Comparison of ENCODE assay signal across 8 cellular contexts in the genomic region with DNA sequence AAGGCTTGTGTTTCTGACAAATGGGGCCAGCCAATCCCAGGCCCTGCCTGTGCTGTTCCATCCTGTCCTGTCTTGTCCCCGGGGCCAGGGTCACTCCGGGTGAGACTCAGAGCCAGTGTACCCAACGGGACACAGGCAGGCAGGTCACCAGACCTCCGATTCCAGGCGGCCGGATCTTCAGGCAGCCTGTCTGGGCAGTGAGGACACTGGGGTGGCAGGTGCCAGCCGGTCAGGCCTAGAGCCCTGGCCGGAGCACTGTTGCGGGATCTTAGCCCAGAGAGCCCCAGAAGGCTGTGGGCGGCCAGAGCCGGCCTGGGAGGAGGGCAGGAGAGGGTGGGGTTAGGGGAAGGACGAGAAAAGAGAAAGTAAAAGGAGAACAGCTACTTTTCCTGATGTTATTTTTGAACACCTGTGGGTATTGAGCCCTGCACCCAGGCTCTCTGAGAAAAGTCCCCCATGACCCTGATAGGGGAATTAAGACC. TPM values are rescaled to one million over a fixed set of nuclear protein-coding genes. Genes with fewer than 3 reads are reported as not detected.
DNase-seq lines count a peak whose midpoint lies in the region; ATAC-seq and TF ChIP-seq lines count a peak whose summit lies in the region.

No MANE protein-coding gene starts in this region.

- TF ChIP-seq CTCF in OCI-LY3 (IDR thresholded peaks at IDR 0.05; ENCODE audit: low read depth, low read length) (no peak), endodermal cell (conservative IDR thresholded peaks at IDR 0.05) (no peak)

- H3K9me3 Mint-ChIP-seq in CD4-positive, CD25-positive, alpha-beta regulatory T cell: no peaks in the 10 kb centered on the region
- no peaks in the 10 kb centered on the region for H3K9me3 Mint-ChIP-seq in endodermal cell
- no peaks in the 10 kb centered on the region for H3K9me3 Mint-ChIP-seq in naive thymus-derived CD8-positive, alpha-beta T cell

- peak overlapping the region; percentile 84 to 88 (median 88) for H3K4me3 Mint-ChIP-seq in CD4-positive, CD25-positive, alpha-beta regulatory T cell
- H3K4me3 Mint-ChIP-seq in endodermal cell: no peak overlapping the region
- peak overlapping the region; percentile 80 to 91 (median 86) for H3K4me3 Mint-ChIP-seq in naive thymus-derived CD8-positive, alpha-beta T cell

- peak overlapping the region; percentile 29 for H3K4me3 ChIP-seq in CD4-positive, CD25-positive, alpha-beta regulatory T cell (ENCODE audit: low read depth, low read length)
- H3K4me3 ChIP-seq in OCI-LY3 (ENCODE audit: low read length) (peak overlapping the region; percentile 76), endodermal cell (ENCODE audit: low read length) (no peak overlapping the region)

- peak overlapping the region; percentile 90 for H3K27ac ChIP-seq in CD4-positive, CD25-positive, alpha-beta regulatory T cell (ENCODE audit: insufficient read depth, low read length, poor library complexity, severe bottlenecking)
- H3K27ac ChIP-seq in OCI-LY3 (ENCODE audit: low read length): peak overlapping the region; percentile 99
- no peak overlapping the region for H3K27ac ChIP-seq in endodermal cell (ENCODE audit: low read depth, low read length)

- peak overlapping the region; percentile 98 for H3K4me2 ChIP-seq in OCI-LY3 (ENCODE audit: low read length)

- H3K4me1 ChIP-seq in CD4-positive, CD25-positive, alpha-beta regulatory T cell (ENCODE audit: control insufficient read depth, insufficient read depth, low read length, poor library complexity, severe bottlenecking): peaks cover 55% of the 10 kb centered on the region
- H3K4me1 ChIP-seq in OCI-LY3 (ENCODE audit: low read length) (peaks cover 55% of the 10 kb centered on the region), endodermal cell (ENCODE audit: control insufficient read depth, insufficient read depth, low read length) (no peaks in the 10 kb centered on the region)

- peaks cover 4 to 50% (median 28%) of the 10 kb centered on the region in 4 donors for H3K4me1 Mint-ChIP-seq in CD4-positive, CD25-positive, alpha-beta regulatory T cell
- peaks cover 15% of the 10 kb centered on the region for H3K4me1 Mint-ChIP-seq in endodermal cell
- peaks cover 27 to 54% (median 41%) of the 10 kb centered on the region in 4 donors for H3K4me1 Mint-ChIP-seq in naive thymus-derived CD8-positive, alpha-beta T cell

- H3K36me3 ChIP-seq in CD4-positive, CD25-positive, alpha-beta regulatory T cell (ENCODE audit: control insufficient read depth, insufficient read depth, low read length): no peaks in the 10 kb centered on the region
- H3K36me3 ChIP-seq in OCI-LY3 (replicated peaks; ENCODE audit: low read depth, low read length): no peaks in the 10 kb centered on the region
- H3K36me3 ChIP-seq in endodermal cell (ENCODE audit: control insufficient read depth, insufficient read depth, low read length): no peaks in the 10 kb centered on the region

- H3K9ac ChIP-seq in OCI-LY3 (ENCODE audit: low read length) (peak overlapping the region; percentile 98), endodermal cell (ENCODE audit: extremely low read depth, low read length, poor library complexity, severe bottlenecking) (no peak overlapping the region)

- no peaks in the 10 kb centered on the region for H4K20me1 ChIP-seq in OCI-LY3 (ENCODE audit: insufficient read depth, low read length)

- ATAC-seq in CD4-positive, CD25-positive, alpha-beta regulatory T cell (ENCODE audit: low read depth in 2 of 2): no peak
- ATAC-seq in GM19463 (IDR thresholded peaks at IDR 0.05; ENCODE audit: unreplicated experiment): peak; percentile 37
- peak in 1 of 2 donors; percentile 7 for ATAC-seq in naive thymus-derived CD8-positive, alpha-beta T cell
- ATAC-seq in GM18517 (IDR thresholded peaks at IDR 0.05; ENCODE audit: unreplicated experiment): no peak
- ATAC-seq in HG03457 (IDR thresholded peaks at IDR 0.05; ENCODE audit: unreplicated experiment): no peak

- H2AFZ ChIP-seq in OCI-LY3 (ENCODE audit: low read depth, low read length): no peak overlapping the region

- H3K9me3 ChIP-seq in CD4-positive, CD25-positive, alpha-beta regulatory T cell (ENCODE audit: control insufficient read depth in 2 of 2, low read length in 2 of 2): no peaks in the 10 kb centered on the region
- H3K9me3 ChIP-seq in OCI-LY3 (ENCODE audit: insufficient read depth, low read length) (no peaks in the 10 kb centered on the region), endodermal cell (ENCODE audit: control insufficient read depth, low read length) (no peaks in the 10 kb centered on the region)

- no peaks in the 10 kb centered on the region for H3K27me3 ChIP-seq in CD4-positive, CD25-positive, alpha-beta regulatory T cell (ENCODE audit: control insufficient read depth, insufficient read depth, low read length)
- H3K27me3 ChIP-seq in OCI-LY3 (ENCODE audit: low read depth, low read length) (no peaks in the 10 kb centered on the region), endodermal cell (ENCODE audit: control insufficient read depth, insufficient read depth, low read length, poor library complexity, severe bottlenecking) (no peaks in the 10 kb centered on the region)

- peak overlapping the region; percentile 87 to 99 (median 88) for H3K27ac Mint-ChIP-seq in CD4-positive, CD25-positive, alpha-beta regulatory T cell
- H3K27ac Mint-ChIP-seq in endodermal cell: peak overlapping the region; percentile 82
- H3K27ac Mint-ChIP-seq in naive thymus-derived CD8-positive, alpha-beta T cell: peak overlapping the region; percentile 90 to 98 (median 94)

- no peak for DNase-seq in CD4-positive, CD25-positive, alpha-beta regulatory T cell
- no peak for DNase-seq in endodermal cell
- peak in 2 of 10 donors; percentile 22 to 25 for DNase-seq in naive thymus-derived CD8-positive, alpha-beta T cell
- no peak for DNase-seq in NCI-H1048 (lab: John Stamatoyannopoulos, UW)

- H3K79me2 ChIP-seq in OCI-LY3 (ENCODE audit: low read length): peaks cover 28% of the 10 kb centered on the region

- peaks cover 21% of the 10 kb centered on the region for H3K27me3 Mint-ChIP-seq in CD4-positive, CD25-positive, alpha-beta regulatory T cell
- no peaks in the 10 kb centered on the region for H3K27me3 Mint-ChIP-seq in endodermal cell (ENCODE audit: insufficient read depth)
- no peaks in the 10 kb centered on the region for H3K27me3 Mint-ChIP-seq in naive thymus-derived CD8-positive, alpha-beta T cell

- WGBS in endodermal cell (ENCODE audit: insufficient coverage in 1 of 2, insufficient read length in 1 of 2), 2 experiments: 74 to 86% methylated on average over 3 to 12 of the region's 12 CpGs

- POLR2A ChIA-PET in naive thymus-derived CD8-positive, alpha-beta T cell (lab: Charles Lee): interaction anchor here (0.6 to 1.6 kb wide), 6 partner anchors 10 to 865 kb away, joined by 3 to 6 read pairs (median 4); no protein-coding TSS in a partner anchor

- no peaks in the 10 kb centered on the region for H3K36me3 Mint-ChIP-seq in CD4-positive, CD25-positive, alpha-beta regulatory T cell
- no peaks in the 10 kb centered on the region for H3K36me3 Mint-ChIP-seq in endodermal cell (ENCODE audit: low read depth)
- H3K36me3 Mint-ChIP-seq in naive thymus-derived CD8-positive, alpha-beta T cell: no peaks in the 10 kb centered on the region

RNA-seq across cellular contexts. Expression of a gene that starts 27.6 kb away (rescaled TPM):
- total RNA-seq in CD4-positive, CD25-positive, alpha-beta regulatory T cell: 4,658 TPM
- over 10,000 TPM; 15,124 to 22,941 (median 18,492) TPM for polyA plus RNA-seq in CD4-positive, CD25-positive, alpha-beta regulatory T cell
- 1,000 to 10,000 TPM; 4,550 to 5,347 TPM for total RNA-seq in endodermal cell
- polyA plus RNA-seq in endodermal cell (2013, experiment 1 of 2): 3,804 TPM
- polyA plus RNA-seq in endodermal cell (2013, experiment 2 of 2): 3,713 TPM
- 1,000 to 10,000 TPM; 2,640 to 2,674 TPM for total RNA-seq in naive thymus-derived CD8-positive, alpha-beta T cell
- polyA plus RNA-seq in naive thymus-derived CD8-positive, alpha-beta T cell: over 10,000 TPM; 13,269 to 13,922 (median 13,518) TPM

RNA-seq across cellular contexts. Expression of a gene that starts 34.7 kb away (rescaled TPM):
- total RNA-seq in CD4-positive, CD25-positive, alpha-beta regulatory T cell: 7.9 TPM
- under 1 TPM in 2 of 4 donors, not detected in 2; 0.07 to 0.14 TPM for polyA plus RNA-seq in CD4-positive, CD25-positive, alpha-beta regulatory T cell
- 100 to 1,000 TPM; 691 to 720 TPM for total RNA-seq in endodermal cell
- 358 TPM for polyA plus RNA-seq in endodermal cell (2013, experiment 1 of 2)
- polyA plus RNA-seq in endodermal cell (2013, experiment 2 of 2): 364 TPM
- 1 to 10 TPM; 1.3 to 1.7 TPM for total RNA-seq in naive thymus-derived CD8-positive, alpha-beta T cell
- under 1 TPM in 1 of 3 donors, not detected in 2; 0.08 TPM for polyA plus RNA-seq in naive thymus-derived CD8-positive, alpha-beta T cell

RNA-seq across cellular contexts. Expression of a gene that starts 44.4 kb away (rescaled TPM):
- total RNA-seq in CD4-positive, CD25-positive, alpha-beta regulatory T cell: 10.7 TPM
- 1 to 10 TPM in 2 of 4 donors, under 1 TPM in 2; 0.74 to 1.3 (median 1.1) TPM for polyA plus RNA-seq in CD4-positive, CD25-positive, alpha-beta regulatory T cell
- 10 to 100 TPM; 13.4 to 15.5 TPM for total RNA-seq in endodermal cell
- polyA plus RNA-seq in endodermal cell (2013, experiment 1 of 2): 7.1 TPM
- polyA plus RNA-seq in endodermal cell (2013, experiment 2 of 2): 5.4 TPM
- 1 to 10 TPM; 8.1 to 9.1 TPM for total RNA-seq in naive thymus-derived CD8-positive, alpha-beta T cell
- 1 to 10 TPM in 1 of 3 donors, under 1 TPM in 2; 0.47 to 1.1 (median 0.87) TPM for polyA plus RNA-seq in naive thymus-derived CD8-positive, alpha-beta T cell

Comparison
In these comparisons a context has a peak if more than half of its experiments do, and no peak if none do; other contexts are left out.
1. RNA of a gene that starts 34.7 kb away (total RNA-seq): 691 to 720 TPM in endodermal cell; 7.9 TPM in CD4-positive, CD25-positive, alpha-beta regulatory T cell (single experiment) and 1.3 to 1.7 TPM in naive thymus-derived CD8-positive, alpha-beta T cell; every median in the first group is over 10 times any median in the second.
2. Peak in every context shown above with its lines, with median percentiles within 50 percentile points of each other: H3K27ac Mint-ChIP-seq.